Comparison of ENCODE assay signal across 17 cellular contexts in genomic region chr6:170464524-170464979, GRCh38.
DNase-seq lines count a peak whose midpoint lies in the region; ATAC-seq and TF ChIP-seq lines count a peak whose summit lies in the region.
"Had no signal": no experiment of that assay in that cellular context is flagged by ENCODE, and none has a peak within 500 bp of the region (broad histone marks: within the 10 kb centered on the region; RNA-seq: fewer than 3 reads in every experiment).

No MANE protein-coding gene starts in this region.

- CTCF ChIA-PET in activated CD8-positive, alpha-beta memory T cell treated with anti-CD3 and anti-CD28 coated beads, Interleukin-2, amount 10 ng/mL, durations not matched to agents 7 days and 5 days (lab: Charles Lee): no interaction called here

- no peak for TF ChIP-seq CTCF in endodermal cell (conservative IDR thresholded peaks at IDR 0.05)

- no peak overlapping the region for H3K9ac ChIP-seq in endodermal cell (ENCODE audit: extremely low read depth, low read length, poor library complexity, severe bottlenecking)

- peaks cover 4% of the 10 kb centered on the region for H3K36me3 Mint-ChIP-seq in activated CD8-positive, alpha-beta memory T cell treated with anti-CD3 and anti-CD28 coated beads, Interleukin-2, amount 10 ng/mL, durations not matched to agents 7 days and 5 days
- H3K36me3 Mint-ChIP-seq in endodermal cell (ENCODE audit: low read depth): no peaks in the 10 kb centered on the region
- H3K36me3 Mint-ChIP-seq: type B pancreatic cell had no signal

- H3K4me3 ChIP-seq in endodermal cell (ENCODE audit: low read length): no peak overlapping the region
- H3K4me3 ChIP-seq: A549 had no signal

- no peak for ATAC-seq in activated CD8-positive, alpha-beta memory T cell treated with anti-CD3 and anti-CD28 coated beads, Interleukin-2, amount 10 ng/mL, durations not matched to agents 7 days and 5 days
- peak; percentile 60 for ATAC-seq in HG02759 (IDR thresholded peaks at IDR 0.05; ENCODE audit: unreplicated experiment)
- peak; percentile 48 for ATAC-seq in stimulated activated naive CD8-positive, alpha-beta T cell treated with anti-CD3 and anti-CD28 coated beads, Interleukin-15, Interleukin-2, amounts not matched to agents 100 U/mL and 50 U/mL, for 24 hours
- ATAC-seq: A549; activated T-helper 17 cell treated with anti-CD3 and anti-CD28 coated beads, Interleukin-2, amount 50 U/mL, for 72 hours had no signal

- H3K27ac Mint-ChIP-seq in activated CD8-positive, alpha-beta memory T cell treated with anti-CD3 and anti-CD28 coated beads, Interleukin-2, amount 10 ng/mL, durations not matched to agents 7 days and 5 days: no peak overlapping the region
- peak overlapping the region; percentile 35 for H3K27ac Mint-ChIP-seq in endodermal cell
- H3K27ac Mint-ChIP-seq: activated T-helper 17 cell treated with anti-CD3 and anti-CD28 coated beads, Interleukin-2, amount 50 U/mL, for 72 hours; type B pancreatic cell had no signal

- peaks cover 13% of the 10 kb centered on the region for H3K9me3 ChIP-seq in endodermal cell (ENCODE audit: control insufficient read depth, low read length)

- no peaks in the 10 kb centered on the region for H3K4me1 ChIP-seq in endodermal cell (ENCODE audit: control insufficient read depth, insufficient read depth, low read length)
- H3K4me1 ChIP-seq: A549 had no signal

- WGBS in endodermal cell (ENCODE audit: insufficient coverage in 1 of 2, insufficient read length in 1 of 2), 2 experiments: 72 to 80% methylated on average over 2 to 7 of the region's 7 CpGs

- peak; percentile 18 to 19 for DNase-seq in activated CD8-positive, alpha-beta memory T cell treated with anti-CD3 and anti-CD28 coated beads for 4 hours (ENCODE audit: low read depth in 2 of 2)
- DNase-seq in activated CD8-positive, alpha-beta memory T cell treated with anti-CD3 and anti-CD28 coated beads, Interleukin-2, amount 10 ng/mL, durations not matched to agents 7 days and 5 days: no peak
- DNase-seq in endodermal cell: peak; percentile 91
- DNase-seq in stimulated activated naive CD8-positive, alpha-beta T cell treated with anti-CD3 and anti-CD28 coated beads, Interleukin-15, Interleukin-2, amounts not matched to agents 100 U/mL and 50 U/mL, for 24 hours: peak; percentile 43
- DNase-seq in NK-92 treated with Interleukin-12 subunit alpha and Interleukin-12 subunit beta, amount 100 ng/mL, for 24 hours (lab: John Stamatoyannopoulos, UW): no peak
- no peak for DNase-seq in nucleus accumbens (lab: John Stamatoyannopoulos, UW)
- DNase-seq in anterior cingulate cortex (lab: John Stamatoyannopoulos, UW): no peak
- DNase-seq: EL, erythroblast, IMR-90, NCI-H748 treated with DMSO at 0.1 percent for 48 hours, retina had no signal

- H3K9me3 Mint-ChIP-seq in activated CD8-positive, alpha-beta memory T cell treated with anti-CD3 and anti-CD28 coated beads, Interleukin-2, amount 10 ng/mL, durations not matched to agents 7 days and 5 days (ENCODE audit: low read depth): peaks cover 3% of the 10 kb centered on the region
- peaks cover 13% of the 10 kb centered on the region for H3K9me3 Mint-ChIP-seq in endodermal cell
- H3K9me3 Mint-ChIP-seq: activated T-helper 17 cell treated with anti-CD3 and anti-CD28 coated beads, Interleukin-2, amount 50 U/mL, for 72 hours; type B pancreatic cell had no signal

- no peaks in the 10 kb centered on the region for H3K27me3 ChIP-seq in endodermal cell (ENCODE audit: control insufficient read depth, insufficient read depth, low read length, poor library complexity, severe bottlenecking)

- no peak overlapping the region for H3K27ac ChIP-seq in endodermal cell (ENCODE audit: low read depth, low read length)
- H3K27ac ChIP-seq: A549, C4-2B had no signal

- peaks cover 5% of the 10 kb centered on the region for H3K27me3 Mint-ChIP-seq in activated CD8-positive, alpha-beta memory T cell treated with anti-CD3 and anti-CD28 coated beads, Interleukin-2, amount 10 ng/mL, durations not matched to agents 7 days and 5 days
- peaks cover 4% of the 10 kb centered on the region for H3K27me3 Mint-ChIP-seq in endodermal cell (ENCODE audit: insufficient read depth)

- H3K4me1 Mint-ChIP-seq in activated CD8-positive, alpha-beta memory T cell treated with anti-CD3 and anti-CD28 coated beads, Interleukin-2, amount 10 ng/mL, durations not matched to agents 7 days and 5 days: peaks cover 24% of the 10 kb centered on the region
- H3K4me1 Mint-ChIP-seq in endodermal cell: peaks cover 9% of the 10 kb centered on the region

- H3K36me3 ChIP-seq in endodermal cell (ENCODE audit: control insufficient read depth, insufficient read depth, low read length): no peaks in the 10 kb centered on the region

- no peak overlapping the region for H3K4me3 Mint-ChIP-seq in activated CD8-positive, alpha-beta memory T cell treated with anti-CD3 and anti-CD28 coated beads, Interleukin-2, amount 10 ng/mL, durations not matched to agents 7 days and 5 days
- H3K4me3 Mint-ChIP-seq in endodermal cell: no peak overlapping the region
- H3K4me3 Mint-ChIP-seq: activated T-helper 17 cell treated with anti-CD3 and anti-CD28 coated beads, Interleukin-2, amount 50 U/mL, for 72 hours; type B pancreatic cell had no signal

Comparison
In these comparisons a context has a peak if more than half of its experiments do, and no peak if none do; other contexts are left out.
1. DNase-seq: peak in activated CD8-positive, alpha-beta memory T cell treated with anti-CD3 and anti-CD28 coated beads for 4 hours (2 of 2), endodermal cell (single experiment) and stimulated activated naive CD8-positive, alpha-beta T cell treated with anti-CD3 and anti-CD28 coated beads, Interleukin-15, Interleukin-2, amounts not matched to agents 100 U/mL and 50 U/mL, for 24 hours (single experiment); none in activated CD8-positive, alpha-beta memory T cell treated with anti-CD3 and anti-CD28 coated beads, Interleukin-2, amount 10 ng/mL, durations not matched to agents 7 days and 5 days (single experiment), NK-92 treated with Interleukin-12 subunit alpha and Interleukin-12 subunit beta, amount 100 ng/mL, for 24 hours (single experiment), nucleus accumbens (0 of 56) and anterior cingulate cortex (0 of 58).